1 cellular context compared by ENCODE assay signal in the genomic region with DNA sequence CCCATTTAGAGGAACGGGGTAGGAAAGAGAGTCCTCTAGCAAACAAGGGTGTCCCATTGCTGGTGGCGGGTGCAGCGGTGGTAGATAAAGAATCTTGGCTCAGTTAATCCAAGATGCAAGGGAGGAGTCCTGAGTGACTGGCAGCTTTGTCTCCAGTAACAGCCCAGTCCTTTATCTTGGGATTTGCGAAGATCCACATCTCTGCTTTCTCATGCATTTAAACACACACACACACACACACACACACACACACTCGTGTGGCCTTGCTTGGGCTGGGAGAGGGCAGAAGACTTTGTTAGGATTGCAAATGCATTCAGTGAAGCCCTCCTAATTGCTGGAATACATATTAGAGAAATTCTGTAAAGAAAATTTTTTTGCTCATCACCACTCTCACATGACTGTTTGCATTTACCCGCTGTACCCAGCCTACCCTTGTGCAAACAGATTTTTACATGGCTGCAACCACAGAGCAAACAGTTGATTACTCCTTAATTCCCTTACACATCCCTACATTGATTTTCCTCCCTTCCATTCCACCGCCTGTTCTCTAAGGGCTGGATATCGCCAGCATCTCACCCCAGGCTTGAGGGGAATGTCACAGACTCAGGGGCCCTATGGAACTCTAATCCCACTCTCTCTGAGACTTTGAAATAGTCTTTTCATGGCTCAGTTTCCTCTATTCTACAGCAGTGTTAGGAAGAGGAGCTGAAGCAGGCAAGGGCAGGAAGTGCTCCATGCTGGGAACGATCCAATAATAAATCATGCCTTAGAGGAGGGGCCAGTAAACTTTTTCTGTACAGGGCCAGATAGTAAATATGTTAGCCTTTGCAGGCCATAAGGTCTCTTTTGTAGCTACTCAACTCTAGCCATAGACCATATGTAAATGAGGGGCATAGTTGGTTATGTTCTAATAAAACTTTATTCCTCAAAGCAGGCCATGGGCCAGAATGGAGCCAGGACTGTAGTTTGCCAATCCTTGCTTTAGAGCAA.
TF ChIP-seq lines count a peak whose summit lies in the region.

No MANE protein-coding gene starts in this region.

TF ChIP-seq in HEK293, 187 proteins besides CTCF, POLR2A, EP300 and RAD21 (continued from another document):
- TF ChIP-seq, protein P1, sequence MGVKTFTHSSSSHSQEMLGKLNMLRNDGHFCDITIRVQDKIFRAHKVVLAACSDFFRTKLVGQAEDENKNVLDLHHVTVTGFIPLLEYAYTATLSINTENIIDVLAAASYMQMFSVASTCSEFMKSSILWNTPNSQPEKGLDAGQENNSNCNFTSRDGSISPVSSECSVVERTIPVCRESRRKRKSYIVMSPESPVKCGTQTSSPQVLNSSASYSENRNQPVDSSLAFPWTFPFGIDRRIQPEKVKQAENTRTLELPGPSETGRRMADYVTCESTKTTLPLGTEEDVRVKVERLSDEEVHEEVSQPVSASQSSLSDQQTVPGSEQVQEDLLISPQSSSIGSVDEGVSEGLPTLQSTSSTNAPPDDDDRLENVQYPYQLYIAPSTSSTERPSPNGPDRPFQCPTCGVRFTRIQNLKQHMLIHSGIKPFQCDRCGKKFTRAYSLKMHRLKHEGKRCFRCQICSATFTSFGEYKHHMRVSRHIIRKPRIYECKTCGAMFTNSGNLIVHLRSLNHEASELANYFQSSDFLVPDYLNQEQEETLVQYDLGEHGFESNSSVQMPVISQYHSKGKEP (tag by site-specific recombination; IDR thresholded peaks at IDR 0.05) = 0 out of 2 replicates have a peak, but pooled peaks have one; percentile 2
- TF ChIP-seq ZNF544 (tag by site-specific recombination; IDR thresholded peaks at IDR 0.05) (no peak), ZNF239 (tag by site-specific recombination; IDR thresholded peaks at IDR 0.05) (no peak), YY2 (tag by site-specific recombination; IDR thresholded peaks at IDR 0.05) (no peak), ZXDB (tag by site-specific recombination; IDR thresholded peaks at IDR 0.05) (peak; percentile 59), ZBTB21 (tag by site-specific recombination; IDR thresholded peaks at IDR 0.05) (no peak), ZNF114 (tag by site-specific recombination; IDR thresholded peaks at IDR 0.05) (no peak), ZSCAN30 (tag by site-specific recombination; IDR thresholded peaks at IDR 0.05) (no peak)
- TF ChIP-seq, protein P2, sequence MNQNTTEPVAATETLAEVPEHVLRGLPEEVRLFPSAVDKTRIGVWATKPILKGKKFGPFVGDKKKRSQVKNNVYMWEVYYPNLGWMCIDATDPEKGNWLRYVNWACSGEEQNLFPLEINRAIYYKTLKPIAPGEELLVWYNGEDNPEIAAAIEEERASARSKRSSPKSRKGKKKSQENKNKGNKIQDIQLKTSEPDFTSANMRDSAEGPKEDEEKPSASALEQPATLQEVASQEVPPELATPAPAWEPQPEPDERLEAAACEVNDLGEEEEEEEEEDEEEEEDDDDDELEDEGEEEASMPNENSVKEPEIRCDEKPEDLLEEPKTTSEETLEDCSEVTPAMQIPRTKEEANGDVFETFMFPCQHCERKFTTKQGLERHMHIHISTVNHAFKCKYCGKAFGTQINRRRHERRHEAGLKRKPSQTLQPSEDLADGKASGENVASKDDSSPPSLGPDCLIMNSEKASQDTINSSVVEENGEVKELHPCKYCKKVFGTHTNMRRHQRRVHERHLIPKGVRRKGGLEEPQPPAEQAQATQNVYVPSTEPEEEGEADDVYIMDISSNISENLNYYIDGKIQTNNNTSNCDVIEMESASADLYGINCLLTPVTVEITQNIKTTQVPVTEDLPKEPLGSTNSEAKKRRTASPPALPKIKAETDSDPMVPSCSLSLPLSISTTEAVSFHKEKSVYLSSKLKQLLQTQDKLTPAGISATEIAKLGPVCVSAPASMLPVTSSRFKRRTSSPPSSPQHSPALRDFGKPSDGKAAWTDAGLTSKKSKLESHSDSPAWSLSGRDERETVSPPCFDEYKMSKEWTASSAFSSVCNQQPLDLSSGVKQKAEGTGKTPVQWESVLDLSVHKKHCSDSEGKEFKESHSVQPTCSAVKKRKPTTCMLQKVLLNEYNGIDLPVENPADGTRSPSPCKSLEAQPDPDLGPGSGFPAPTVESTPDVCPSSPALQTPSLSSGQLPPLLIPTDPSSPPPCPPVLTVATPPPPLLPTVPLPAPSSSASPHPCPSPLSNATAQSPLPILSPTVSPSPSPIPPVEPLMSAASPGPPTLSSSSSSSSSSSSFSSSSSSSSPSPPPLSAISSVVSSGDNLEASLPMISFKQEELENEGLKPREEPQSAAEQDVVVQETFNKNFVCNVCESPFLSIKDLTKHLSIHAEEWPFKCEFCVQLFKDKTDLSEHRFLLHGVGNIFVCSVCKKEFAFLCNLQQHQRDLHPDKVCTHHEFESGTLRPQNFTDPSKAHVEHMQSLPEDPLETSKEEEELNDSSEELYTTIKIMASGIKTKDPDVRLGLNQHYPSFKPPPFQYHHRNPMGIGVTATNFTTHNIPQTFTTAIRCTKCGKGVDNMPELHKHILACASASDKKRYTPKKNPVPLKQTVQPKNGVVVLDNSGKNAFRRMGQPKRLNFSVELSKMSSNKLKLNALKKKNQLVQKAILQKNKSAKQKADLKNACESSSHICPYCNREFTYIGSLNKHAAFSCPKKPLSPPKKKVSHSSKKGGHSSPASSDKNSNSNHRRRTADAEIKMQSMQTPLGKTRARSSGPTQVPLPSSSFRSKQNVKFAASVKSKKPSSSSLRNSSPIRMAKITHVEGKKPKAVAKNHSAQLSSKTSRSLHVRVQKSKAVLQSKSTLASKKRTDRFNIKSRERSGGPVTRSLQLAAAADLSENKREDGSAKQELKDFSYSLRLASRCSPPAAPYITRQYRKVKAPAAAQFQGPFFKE (tag by site-specific recombination; IDR thresholded peaks at IDR 0.05; ENCODE audit: borderline replicate concordance) = no peak
